ENCODE assay signal across 18 cellular contexts in the genomic region with DNA sequence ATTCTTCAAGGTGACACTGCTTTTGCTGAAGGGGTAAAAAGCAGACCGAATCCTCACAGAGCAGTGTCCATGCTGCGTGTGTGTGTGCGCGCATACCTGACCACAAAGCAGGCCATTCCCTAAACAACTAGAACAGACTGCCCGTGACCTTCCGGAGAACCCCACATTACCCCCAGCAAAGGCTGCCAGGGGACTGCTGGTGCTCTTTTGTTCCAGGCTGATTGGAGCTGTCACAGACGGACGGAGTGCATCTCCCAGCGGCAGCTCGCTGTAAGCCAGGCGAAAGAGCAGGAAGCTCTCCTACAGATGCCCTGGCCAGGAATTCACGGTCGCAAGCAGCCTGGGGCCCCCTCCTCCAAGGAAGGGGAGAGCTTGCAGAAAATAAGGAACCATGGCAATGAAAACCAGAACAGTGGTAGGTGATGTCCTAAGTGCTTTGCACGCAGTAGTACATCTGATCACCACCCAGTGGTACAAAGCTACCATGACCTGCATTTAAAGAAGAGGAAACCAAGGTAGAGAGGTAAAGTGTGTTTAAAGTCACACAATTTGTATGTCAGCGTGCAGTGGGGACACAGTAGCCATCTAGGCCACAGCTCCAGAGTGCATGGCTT.
DNase-seq lines count a peak whose midpoint lies in the region; ATAC-seq and TF ChIP-seq lines count a peak whose summit lies in the region.
"Had no signal": no experiment of that assay in that cellular context is flagged by ENCODE, and none has a peak within 500 bp of the region (broad histone marks: within the 10 kb centered on the region; RNA-seq: fewer than 3 reads in every experiment).

No MANE protein-coding gene starts in this region.

- POLR2A ChIA-PET in RWPE1 (lab: Yijun Ruan, JAX; ENCODE audit: low non-redundant PET), result no interaction called here

- no peaks in the 10 kb centered on the region for H3K4me1 Mint-ChIP-seq in natural killer cell treated with Interleukin-12 subunit alpha and Interleukin-12 subunit beta and Interleukin-15 and Interleukin-18, amount 100 ng/mL, for 72 hours (ENCODE audit: low read depth in 2 of 2)
- H3K4me1 Mint-ChIP-seq in natural killer cell (no peaks in the 10 kb centered on the region), nephron (peaks cover 23% of the 10 kb centered on the region)
- H3K4me1 Mint-ChIP-seq: CD4-positive, alpha-beta memory T cell had no signal

- H3K27me3 ChIP-seq in brain microvascular endothelial cell (replicated peaks) (no peaks in the 10 kb centered on the region), BE2C (no peaks in the 10 kb centered on the region)
- H3K27me3 ChIP-seq: BLaER1 had no signal

- H3K27ac ChIP-seq in brain microvascular endothelial cell, result no peak overlapping the region
- H3K27ac ChIP-seq in RWPE1, result no peak overlapping the region
- H3K27ac ChIP-seq: BLaER1 had no signal

- no peaks in the 10 kb centered on the region; the same call in 1 of the 2 replicates for H3K9me3 ChIP-seq in BE2C
- H3K9me3 ChIP-seq: BLaER1 had no signal

- no peaks in the 10 kb centered on the region for H3K9me3 Mint-ChIP-seq in natural killer cell treated with Interleukin-12 subunit alpha and Interleukin-12 subunit beta and Interleukin-15 and Interleukin-18, amount 100 ng/mL, for 72 hours
- no peaks in the 10 kb centered on the region for H3K9me3 Mint-ChIP-seq in natural killer cell
- no peaks in the 10 kb centered on the region for H3K9me3 Mint-ChIP-seq in nephron

- ATAC-seq in natural killer cell treated with Interleukin-12 subunit alpha and Interleukin-12 subunit beta and Interleukin-15 and Interleukin-18, amount 100 ng/mL, for 72 hours, result peak; percentile 11 to 27
- no peak for ATAC-seq in natural killer cell
- ATAC-seq: Panc1, Right ventricle myocardium inferior had no signal

- DNase-seq in natural killer cell treated with Interleukin-12 subunit alpha and Interleukin-12 subunit beta and Interleukin-15 and Interleukin-18, amount 100 ng/mL, for 72 hours (ENCODE audit: low spot score), result no peak
- no peak for DNase-seq in natural killer cell
- no peak for DNase-seq in brain microvascular endothelial cell
- DNase-seq in BE2C, result no peak
- DNase-seq in RWPE1 (ENCODE audit: low spot score), result no peak
- DNase-seq in HuH-7.5 (ENCODE audit: low spot score), result no peak
- DNase-seq in NCI-H2196 (lab: John Stamatoyannopoulos, UW; ENCODE audit: unreplicated experiment), result no peak
- DNase-seq: CD4-positive, alpha-beta memory T cell; Karpas-422; NCI-H1048; NCI-H1436; NCI-H1930; NCI-H446; NCI-H526 treated with DMSO at 0.1 percent for 48 hours had no signal

- CTCF ChIA-PET in RWPE1 (lab: Yijun Ruan, JAX), result no interaction called here

- H3K36me3 ChIP-seq in brain microvascular endothelial cell (replicated peaks) (no peaks in the 10 kb centered on the region), BE2C (no peaks in the 10 kb centered on the region)
- H3K36me3 ChIP-seq: BLaER1 had no signal

- intact Hi-C loops in natural killer cell (cut with micrococcal nuclease), result no loop called here

- peaks cover 22 to 58% of the 10 kb centered on the region in 2 donors for H3K27me3 Mint-ChIP-seq in natural killer cell treated with Interleukin-12 subunit alpha and Interleukin-12 subunit beta and Interleukin-15 and Interleukin-18, amount 100 ng/mL, for 72 hours
- H3K27me3 Mint-ChIP-seq in natural killer cell (ENCODE audit: low read depth in 2 of 2) (peaks cover 22 to 23% of the 10 kb centered on the region in 2 donors), nephron (ENCODE audit: low read depth) (peaks cover 4% of the 10 kb centered on the region)

- TF ChIP-seq CTCF in natural killer cell (IDR thresholded peaks at IDR 0.05), result no peak
- TF ChIP-seq CTCF in brain microvascular endothelial cell (IDR thresholded peaks at IDR 0.05; ENCODE audit: low read depth, low read length, missing control alignments), result peak; percentile 35
- TF ChIP-seq CTCF in nephron (IDR thresholded peaks at IDR 0.05; ENCODE audit: unreplicated experiment in 3 of 3), result peak; percentile 25 to 45 (median 40)
- TF ChIP-seq CTCF in BE2C (IDR thresholded peaks at IDR 0.05; ENCODE audit: low read depth, low read length), result no peak
- no peak for TF ChIP-seq CTCF in RWPE1 (conservative IDR thresholded peaks at IDR 0.05; ENCODE audit: low read depth)

- H3K4me1 ChIP-seq in BE2C, result no peaks in the 10 kb centered on the region
- H3K4me1 ChIP-seq: BLaER1 had no signal

- H3K27ac Mint-ChIP-seq in natural killer cell treated with Interleukin-12 subunit alpha and Interleukin-12 subunit beta and Interleukin-15 and Interleukin-18, amount 100 ng/mL, for 72 hours, result no peak overlapping the region
- H3K27ac Mint-ChIP-seq in natural killer cell (no peak overlapping the region), nephron (peak overlapping the region; percentile 27 to 83 (median 61))
- H3K27ac Mint-ChIP-seq: CD4-positive, alpha-beta memory T cell had no signal

- H3K4me3 ChIP-seq in brain microvascular endothelial cell (ENCODE audit: low read depth, low read length) (no peak overlapping the region), BE2C (ENCODE audit: low read depth, low read length) (no peak overlapping the region)
- H3K4me3 ChIP-seq: BLaER1 had no signal

- in situ Hi-C loops in brain microvascular endothelial cell (cut with HindIII; ENCODE audit: low pct_ligation_motif_present, low sequenced_read_pairs), result no loop called here

- H3K4me3 Mint-ChIP-seq in natural killer cell treated with Interleukin-12 subunit alpha and Interleukin-12 subunit beta and Interleukin-15 and Interleukin-18, amount 100 ng/mL, for 72 hours, result no peak overlapping the region
- H3K4me3 Mint-ChIP-seq in natural killer cell, result no peak overlapping the region
- no peak overlapping the region for H3K4me3 Mint-ChIP-seq in nephron
- H3K4me3 Mint-ChIP-seq: CD4-positive, alpha-beta memory T cell had no signal

- no peaks in the 10 kb centered on the region for H3K36me3 Mint-ChIP-seq in natural killer cell treated with Interleukin-12 subunit alpha and Interleukin-12 subunit beta and Interleukin-15 and Interleukin-18, amount 100 ng/mL, for 72 hours
- H3K36me3 Mint-ChIP-seq in natural killer cell (no peaks in the 10 kb centered on the region), nephron (ENCODE audit: low read depth) (no peaks in the 10 kb centered on the region)
- H3K36me3 Mint-ChIP-seq: CD4-positive, alpha-beta memory T cell had no signal

Comparison
In these comparisons a context has a peak if more than half of its experiments do, and no peak if none do; other contexts are left out.
1. ATAC-seq: peak in natural killer cell treated with Interleukin-12 subunit alpha and Interleukin-12 subunit beta and Interleukin-15 and Interleukin-18, amount 100 ng/mL, for 72 hours (2 of 2); none in natural killer cell (0 of 3).
2. H3K27ac Mint-ChIP-seq: peak in nephron (3 of 3); none in natural killer cell treated with Interleukin-12 subunit alpha and Interleukin-12 subunit beta and Interleukin-15 and Interleukin-18, amount 100 ng/mL, for 72 hours (0 of 2) and natural killer cell (0 of 2).
3. CTCF ChIP-seq: peak in brain microvascular endothelial cell (single experiment) and nephron (3 of 3); none in natural killer cell (single experiment), BE2C (single experiment) and RWPE1 (single experiment).